9 cellular contexts compared by ENCODE assay signal in the genomic region with DNA sequence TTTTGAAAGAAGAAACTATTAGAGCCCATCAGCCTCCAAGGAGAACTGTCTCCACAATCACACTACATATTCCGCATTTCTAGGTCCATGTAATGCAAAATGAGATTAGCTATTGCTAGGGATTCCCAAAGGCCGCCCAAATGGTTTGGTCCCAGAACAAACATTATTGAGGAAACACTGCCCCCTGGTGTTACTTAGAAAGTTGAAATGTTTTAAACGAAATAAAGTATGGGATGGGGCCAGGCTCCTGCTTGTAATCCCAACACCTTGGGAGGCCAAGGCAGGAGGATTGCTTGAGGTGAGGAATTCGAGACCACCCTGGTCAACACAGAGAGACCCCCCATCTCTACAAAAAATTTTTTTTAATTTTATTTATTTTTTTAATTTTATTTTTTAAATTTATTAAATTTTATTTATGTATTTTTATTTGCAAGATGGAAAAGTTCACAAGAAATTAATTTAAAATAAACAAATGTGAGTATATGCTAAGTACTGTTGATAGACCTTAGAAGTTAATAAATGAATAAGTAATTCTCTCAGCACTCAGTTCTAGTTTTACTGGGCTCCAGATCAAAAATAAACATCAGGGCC. TPM values are rescaled to one million over a fixed set of nuclear protein-coding genes. Genes with fewer than 3 reads are reported as not detected.
DNase-seq lines count a peak whose midpoint lies in the region; ATAC-seq and TF ChIP-seq lines count a peak whose summit lies in the region.
"Had no signal": no experiment of that assay in that cellular context is flagged by ENCODE, and none has a peak within 500 bp of the region (broad histone marks: within the 10 kb centered on the region; RNA-seq: fewer than 3 reads in every experiment).

No MANE protein-coding gene starts in this region.

- H4K5ac ChIP-seq in H9 (ENCODE audit: insufficient read length, low read depth, low read length) = no peak overlapping the region

- H3K14ac ChIP-seq in H9 (ENCODE audit: insufficient read depth, low read length) (no peak overlapping the region), trophoblast cell (ENCODE audit: low read length) (no peak overlapping the region)

- H2BK120ac ChIP-seq in H9 (ENCODE audit: low read depth, low read length, poor library complexity, severe bottlenecking) (no peak overlapping the region), trophoblast cell (ENCODE audit: insufficient read depth, low read length, poor library complexity) (no peak overlapping the region)

- H4K8ac ChIP-seq in H9 (replicated peaks; ENCODE audit: insufficient read length, low read depth, low read length) (no peak overlapping the region), trophoblast cell (ENCODE audit: low read depth, low read length) (no peak overlapping the region)

- H3K79me1 ChIP-seq in H9 (ENCODE audit: insufficient read depth, low read depth, low read length, poor library complexity, severe bottlenecking) (no peaks in the 10 kb centered on the region), trophoblast cell (ENCODE audit: low read length) (peaks cover under 1% of the 10 kb centered on the region)

- H3K4me1 ChIP-seq in H9 (ENCODE audit: insufficient read depth, low read length) (no peaks in the 10 kb centered on the region), trophoblast cell (ENCODE audit: control insufficient read depth in 1 of 2, insufficient read depth in 2 of 2, low read length in 2 of 2) (peaks cover 0 to 4% of the 10 kb centered on the region in 2 experiments)

- no peak overlapping the region for H2BK12ac ChIP-seq in H9 (ENCODE audit: insufficient read length, low read depth, low read length)
- no peak overlapping the region for H2BK12ac ChIP-seq in trophoblast cell (ENCODE audit: low read length)

- H4K20me1 ChIP-seq in H9 (ENCODE audit: control insufficient read depth, insufficient read depth, insufficient read length) = no peaks in the 10 kb centered on the region

- H3K27ac Mint-ChIP-seq in H9 = no peak overlapping the region
- no peak overlapping the region for H3K27ac Mint-ChIP-seq in activated CD4-positive, alpha-beta memory T cell treated with anti-CD3 and anti-CD28 coated beads, Interleukin-2, amount 10 ng/mL, durations not matched to agents 7 days and 5 days

- no peak overlapping the region for H3K56ac ChIP-seq in H9 (ENCODE audit: insufficient read length, low read depth, low read length)

- H3T11ph ChIP-seq in H9 (ENCODE audit: low read length) = no peak overlapping the region

- POLR2A ChIA-PET in activated CD4-positive, alpha-beta memory T cell treated with anti-CD3 and anti-CD28 coated beads, Interleukin-2, amount 10 ng/mL, durations not matched to agents 7 days and 5 days (lab: Charles Lee) = interaction anchor here (1.1 kb wide), 1 partner anchor 21 kb away, joined by 3 read pairs; the partner anchor contains the start of gene CNPPD1

- no peak overlapping the region for H3K27ac ChIP-seq in H9 (ENCODE audit: insufficient read length, low read depth, low read length)
- H3K27ac ChIP-seq in trophoblast cell (ENCODE audit: low read depth, low read length) = no peak overlapping the region
- H3K27ac ChIP-seq: SK-N-MC had no signal

- no peaks in the 10 kb centered on the region for H3K27me3 ChIP-seq in H9 (ENCODE audit: insufficient read depth, low read length)
- no peaks in the 10 kb centered on the region for H3K27me3 ChIP-seq in trophoblast cell (ENCODE audit: insufficient read depth, low read length)

- H3K9ac ChIP-seq in H9 (ENCODE audit: extremely low read depth, insufficient read length, low read length) (no peak overlapping the region), trophoblast cell (ENCODE audit: low read length) (no peak overlapping the region)

- H3K36me3 Mint-ChIP-seq in H9 (ENCODE audit: insufficient read depth in 1 of 3, low read depth in 3 of 3) = peaks cover 3 to 12% (median 12%) of the 10 kb centered on the region in 3 experiments; a peak in 6 of 7 replicates
- peaks cover 16% of the 10 kb centered on the region for H3K36me3 Mint-ChIP-seq in activated CD4-positive, alpha-beta memory T cell treated with anti-CD3 and anti-CD28 coated beads, Interleukin-2, amount 10 ng/mL, durations not matched to agents 7 days and 5 days (ENCODE audit: low read depth)

- TF ChIP-seq CTCF in H9 (conservative IDR thresholded peaks at IDR 0.05) = peak; percentile 77

- H2BK5ac ChIP-seq in H9 (ENCODE audit: insufficient read length, low read length) (no peak overlapping the region), trophoblast cell (ENCODE audit: low read depth, low read length, poor library complexity) (no peak overlapping the region)

- peaks cover 5% of the 10 kb centered on the region for H3K23me2 ChIP-seq in H9 (ENCODE audit: insufficient read length, low read depth, low read length, poor library complexity, severe bottlenecking)

- CTCF ChIA-PET in activated CD4-positive, alpha-beta memory T cell treated with anti-CD3 and anti-CD28 coated beads, Interleukin-2, amount 10 ng/mL, durations not matched to agents 7 days and 5 days (lab: Charles Lee) = interaction anchor here (0.5 to 9.4 kb wide), 34 partner anchors 10 to 279 kb away, joined by 3 to 122 read pairs (median 4); partner anchors contain the start of genes CFAP65, IHH and ZFAND2B

- H3K9me3 ChIP-seq in H9 (ENCODE audit: control insufficient read depth, low read depth, low read length) (no peaks in the 10 kb centered on the region), trophoblast cell (ENCODE audit: insufficient read depth, low read depth, low read length) (no peaks in the 10 kb centered on the region)

- H2AFZ ChIP-seq in H9 (ENCODE audit: low read length) (no peak overlapping the region), trophoblast cell (ENCODE audit: insufficient read depth, low read length, poor library complexity) (no peak overlapping the region)

- H3K9me3 Mint-ChIP-seq in H9 = no peaks in the 10 kb centered on the region
- no peaks in the 10 kb centered on the region for H3K9me3 Mint-ChIP-seq in activated CD4-positive, alpha-beta memory T cell treated with anti-CD3 and anti-CD28 coated beads, Interleukin-2, amount 10 ng/mL, durations not matched to agents 7 days and 5 days

- no peak overlapping the region for H2BK15ac ChIP-seq in H9 (ENCODE audit: low read depth, low read length)

- peaks cover 8 to 15% of the 10 kb centered on the region in 2 experiments for H3K4me1 Mint-ChIP-seq in H9
- peaks cover 9% of the 10 kb centered on the region for H3K4me1 Mint-ChIP-seq in activated CD4-positive, alpha-beta memory T cell treated with anti-CD3 and anti-CD28 coated beads, Interleukin-2, amount 10 ng/mL, durations not matched to agents 7 days and 5 days

- no peak overlapping the region for H4K12ac ChIP-seq in trophoblast cell (ENCODE audit: low read depth, low read length)

- peaks cover 2 to 5% of the 10 kb centered on the region in 2 experiments for H3K36me3 ChIP-seq in trophoblast cell (ENCODE audit: control insufficient read depth in 1 of 2, insufficient read depth in 2 of 2, low read length in 2 of 2)

- H3K79me2 ChIP-seq in H9 (ENCODE audit: insufficient read depth, low read length) (no peaks in the 10 kb centered on the region), trophoblast cell (ENCODE audit: control insufficient read depth, insufficient read depth, low read length, poor library complexity) (no peaks in the 10 kb centered on the region)

- no CpG with 5 or more reads among the region's 4 CpGs for WGBS in H9 (ENCODE audit: extremely low coverage, insufficient read length, low lambda C conversion rate)
- no CpG with 5 or more reads among the region's 4 CpGs for WGBS in trophoblast cell (ENCODE audit: extremely low coverage, insufficient coverage, insufficient read length)

- ATAC-seq in HG02938 (IDR thresholded peaks at IDR 0.05; ENCODE audit: unreplicated experiment) = no peak
- ATAC-seq in GM19023 (IDR thresholded peaks at IDR 0.05; ENCODE audit: unreplicated experiment) = no peak

- DNase-seq in COR-L47 (lab: John Stamatoyannopoulos, UW) (peak; percentile 89), H9 (no peak), NCI-H460 (ENCODE audit: extremely low read depth, low read depth) (peak; percentile 84), globus pallidus (ENCODE audit: low spot score) (peak; percentile 65), trophoblast cell (peak; percentile 55 to 95)
- DNase-seq in activated CD4-positive, alpha-beta memory T cell treated with anti-CD3 and anti-CD28 coated beads, Interleukin-2, amount 10 ng/mL, durations not matched to agents 7 days and 5 days = peak; percentile 27

- H3K4me2 ChIP-seq in H9 (ENCODE audit: insufficient read depth, insufficient read length, low read length) (no peak overlapping the region), trophoblast cell (ENCODE audit: low read length) (no peak overlapping the region)

- H3K4ac ChIP-seq in H9 (ENCODE audit: low read depth, low read length) = no peak overlapping the region
- no peak overlapping the region for H3K4ac ChIP-seq in trophoblast cell (ENCODE audit: low read depth, low read length)

- H3K27me3 Mint-ChIP-seq in H9 (ENCODE audit: low read depth) = no peaks in the 10 kb centered on the region
- H3K27me3 Mint-ChIP-seq in activated CD4-positive, alpha-beta memory T cell treated with anti-CD3 and anti-CD28 coated beads, Interleukin-2, amount 10 ng/mL, durations not matched to agents 7 days and 5 days = no peaks in the 10 kb centered on the region

- H3K4me3 Mint-ChIP-seq in H9 = no peak overlapping the region
- H3K4me3 Mint-ChIP-seq in activated CD4-positive, alpha-beta memory T cell treated with anti-CD3 and anti-CD28 coated beads, Interleukin-2, amount 10 ng/mL, durations not matched to agents 7 days and 5 days = no peak overlapping the region

- H2AK5ac ChIP-seq in H9 (ENCODE audit: insufficient read length, low read length) = no peak overlapping the region
- H2AK5ac ChIP-seq in trophoblast cell (ENCODE audit: low read length) = no peak overlapping the region

- H3K18ac ChIP-seq in H9 (ENCODE audit: insufficient read length, low read depth, low read length) (no peak overlapping the region), trophoblast cell (ENCODE audit: low read length) (no peak overlapping the region)

- H3K4me3 ChIP-seq in trophoblast cell (ENCODE audit: low read depth, low read length) = no peak overlapping the region
- H3K4me3 ChIP-seq: SK-N-MC had no signal

- H3K23ac ChIP-seq in H9 (ENCODE audit: insufficient read length, low read depth, low read length) (no peak overlapping the region), trophoblast cell (ENCODE audit: low read length) (no peak overlapping the region)

- H4K91ac ChIP-seq in H9 (ENCODE audit: insufficient read length, low read depth, low read length) (no peak overlapping the region), trophoblast cell (ENCODE audit: low read depth, low read length) (no peak overlapping the region)

- no peak overlapping the region for H2BK20ac ChIP-seq in H9 (ENCODE audit: low read depth, low read length, poor library complexity, severe bottlenecking)

RNA-seq across cellular contexts. Expression of gene NHEJ1, which starts 5.5 kb away (rescaled TPM):
- 19.7 and 20.8 TPM in 2 replicates for total RNA-seq in H9 (2021)
- 26.1 and 32.7 TPM in 2 replicates for total RNA-seq in NCI-H460 (2014; rRNA removed; shearing (Covaris generic))
- polyA plus RNA-seq in NCI-H460 (2014; cell fraction: nucleus; rRNA removed) = 16.9 and 26.3 TPM in 2 replicates
- total RNA-seq in activated CD4-positive, alpha-beta memory T cell treated with anti-CD3 and anti-CD28 coated beads, Interleukin-2, amount 10 ng/mL, durations not matched to agents 7 days and 5 days = 10 to 100 TPM; 12.0 to 12.2 TPM
- polyA plus RNA-seq in trophoblast cell (2013) = 8.6 TPM in 2 replicates

RNA-seq across cellular contexts. Expression of gene SLC23A3, which starts 14.7 kb away (rescaled TPM):
- 1.2 and 1.9 TPM in 2 replicates for total RNA-seq in H9 (2021)
- total RNA-seq in NCI-H460 (2014; rRNA removed; shearing (Covaris generic)) = 1.4 and 1.7 TPM in 2 replicates
- polyA plus RNA-seq in NCI-H460 (2014; cell fraction: nucleus; rRNA removed) = 1.2 and 2.3 TPM in 2 replicates
- total RNA-seq in activated CD4-positive, alpha-beta memory T cell treated with anti-CD3 and anti-CD28 coated beads, Interleukin-2, amount 10 ng/mL, durations not matched to agents 7 days and 5 days = 1 to 10 TPM; 2.3 TPM
- polyA plus RNA-seq in trophoblast cell (2013) = 0.18 and 0.40 TPM in 2 replicates

RNA-seq across cellular contexts. Expression of gene CNPPD1, which starts 21.6 kb away (rescaled TPM):
- total RNA-seq in H9 (2021) = 33.0 and 36.4 TPM in 2 replicates
- 21.7 and 23.8 TPM in 2 replicates for total RNA-seq in NCI-H460 (2014; rRNA removed; shearing (Covaris generic))
- 42.6 and 49.2 TPM in 2 replicates for polyA plus RNA-seq in NCI-H460 (2014; cell fraction: nucleus; rRNA removed)
- total RNA-seq in activated CD4-positive, alpha-beta memory T cell treated with anti-CD3 and anti-CD28 coated beads, Interleukin-2, amount 10 ng/mL, durations not matched to agents 7 days and 5 days = 10 to 100 TPM; 68.7 to 72.9 TPM
- polyA plus RNA-seq in trophoblast cell (2013) = 18.0 and 19.3 TPM in 2 replicates

RNA-seq across cellular contexts. Expression of gene RETREG2, which starts 22.9 kb away (rescaled TPM):
- total RNA-seq in H9 (2021) = 46.7 and 48.0 TPM in 2 replicates
- total RNA-seq in NCI-H460 (2014; rRNA removed; shearing (Covaris generic)) = 55.2 and 58.6 TPM in 2 replicates
- polyA plus RNA-seq in NCI-H460 (2014; cell fraction: nucleus; rRNA removed) = 61.7 and 89.8 TPM in 2 replicates
- total RNA-seq in activated CD4-positive, alpha-beta memory T cell treated with anti-CD3 and anti-CD28 coated beads, Interleukin-2, amount 10 ng/mL, durations not matched to agents 7 days and 5 days = 100 to 1,000 TPM; 107 to 113 TPM
- polyA plus RNA-seq in trophoblast cell (2013) = 35.0 and 38.2 TPM in 2 replicates

RNA-seq across cellular contexts. Expression of gene ZFAND2B, which starts 51.4 kb away (rescaled TPM):
- 15.9 and 16.4 TPM in 2 replicates for total RNA-seq in H9 (2021)
- 21.5 and 22.1 TPM in 2 replicates for total RNA-seq in NCI-H460 (2014; rRNA removed; shearing (Covaris generic))
- 45.2 and 59.3 TPM in 2 replicates for polyA plus RNA-seq in NCI-H460 (2014; cell fraction: nucleus; rRNA removed)
- total RNA-seq in activated CD4-positive, alpha-beta memory T cell treated with anti-CD3 and anti-CD28 coated beads, Interleukin-2, amount 10 ng/mL, durations not matched to agents 7 days and 5 days = 10 to 100 TPM; 51.4 to 56.7 TPM
- 26.1 and 26.8 TPM in 2 replicates for polyA plus RNA-seq in trophoblast cell (2013)
